ENCODE assay signal across 22 cellular contexts in genomic region chr1:22119626-22120468, GRCh38. TPM values are rescaled to one million over a fixed set of nuclear protein-coding genes. Genes with fewer than 3 reads are reported as not detected.
DNase-seq lines count a peak whose midpoint lies in the region; ATAC-seq and TF ChIP-seq lines count a peak whose summit lies in the region.
"Had no signal": no experiment of that assay in that cellular context is flagged by ENCODE, and none has a peak within 500 bp of the region (broad histone marks: within the 10 kb centered on the region; RNA-seq: fewer than 3 reads in every experiment).

No MANE protein-coding gene starts in this region.

- H3K4me3 ChIP-seq in neural progenitor cell = no peak overlapping the region
- H3K4me3 ChIP-seq: dorsolateral prefrontal cortex, smooth muscle cell, testis had no signal

- H3K79me2 ChIP-seq in neural progenitor cell (ENCODE audit: low read depth) = peaks cover 12% of the 10 kb centered on the region

- no peak for TF ChIP-seq CTCF in natural killer cell (IDR thresholded peaks at IDR 0.05)
- TF ChIP-seq CTCF in neural progenitor cell (IDR thresholded peaks at IDR 0.05) = no peak

- H3K36me3 ChIP-seq in neural progenitor cell = no peaks in the 10 kb centered on the region

- ATAC-seq in natural killer cell (no peak), HG02642 (IDR thresholded peaks at IDR 0.05; ENCODE audit: poor library complexity, unreplicated experiment) (no peak), GM19351 (IDR thresholded peaks at IDR 0.05; ENCODE audit: unreplicated experiment) (no peak)
- no peak for ATAC-seq in natural killer cell treated with Interleukin-12 subunit alpha and Interleukin-12 subunit beta and Interleukin-15 and Interleukin-18, amount 100 ng/mL, for 72 hours
- ATAC-seq in central memory CD8-positive, alpha-beta T cell (replicated peaks; ENCODE audit: extremely low read depth, poor library complexity, severe bottlenecking) = no peak
- ATAC-seq: Right ventricle myocardium inferior had no signal

- intact Hi-C loops in natural killer cell (cut with micrococcal nuclease) = no loop called here

- peaks cover 77% of the 10 kb centered on the region for H4K20me1 ChIP-seq in neural progenitor cell (ENCODE audit: low read depth)

- H3K4me3 Mint-ChIP-seq in natural killer cell (no peak overlapping the region), neural progenitor cell (no peak overlapping the region)
- H3K4me3 Mint-ChIP-seq in natural killer cell treated with Interleukin-12 subunit alpha and Interleukin-12 subunit beta and Interleukin-15 and Interleukin-18, amount 100 ng/mL, for 72 hours = no peak overlapping the region
- H3K4me3 Mint-ChIP-seq in central memory CD8-positive, alpha-beta T cell = no peak overlapping the region

- no peak overlapping the region for H3K4me2 ChIP-seq in neural progenitor cell
- H3K4me2 ChIP-seq: smooth muscle cell had no signal

- peak overlapping the region; percentile 30 to 74 for H3K27ac Mint-ChIP-seq in natural killer cell
- no peak overlapping the region for H3K27ac Mint-ChIP-seq in natural killer cell treated with Interleukin-12 subunit alpha and Interleukin-12 subunit beta and Interleukin-15 and Interleukin-18, amount 100 ng/mL, for 72 hours
- H3K27ac Mint-ChIP-seq in central memory CD8-positive, alpha-beta T cell (ENCODE audit: low read depth) = peak overlapping the region; percentile 19
- H3K27ac Mint-ChIP-seq in neural progenitor cell = peak overlapping the region; percentile 28

- DNase-seq in natural killer cell (no peak), neural progenitor cell (ENCODE audit: low spot score) (no peak), DMS53 (lab: John Stamatoyannopoulos, UW) (no peak)
- no peak for DNase-seq in natural killer cell treated with Interleukin-12 subunit alpha and Interleukin-12 subunit beta and Interleukin-15 and Interleukin-18, amount 100 ng/mL, for 72 hours (ENCODE audit: low spot score)
- no peak for DNase-seq in central memory CD8-positive, alpha-beta T cell (ENCODE audit: low spot score in 2 of 2)
- DNase-seq: activated naive CD4-positive, alpha-beta T cell treated with anti-CD3 and anti-CD28 coated beads, Interleukin-2, amount 50 U/mL, for 16 hours; activated T-cell treated with anti-CD3 and anti-CD28 coated beads, Interleukin-2, amount 50 U/mL, for 1 hour; anterior cingulate cortex; EL; NCI-H2081; NCI-H226; stimulated activated CD4-positive, alpha-beta T cell treated with anti-CD3 and anti-CD28 coated beads, Interleukin-2, amount 100 ng/mL, for 48 hours; stimulated activated naive CD4-positive, alpha-beta T cell treated with Interleukin-2 at 50 U/mL for 16 hours; testis had no signal

- peaks cover 43 to 51% of the 10 kb centered on the region in 2 donors for H3K4me1 Mint-ChIP-seq in natural killer cell
- peaks cover 23 to 28% of the 10 kb centered on the region in 2 donors for H3K4me1 Mint-ChIP-seq in natural killer cell treated with Interleukin-12 subunit alpha and Interleukin-12 subunit beta and Interleukin-15 and Interleukin-18, amount 100 ng/mL, for 72 hours (ENCODE audit: low read depth in 2 of 2)
- H3K4me1 Mint-ChIP-seq in central memory CD8-positive, alpha-beta T cell = peaks cover 28% of the 10 kb centered on the region
- peaks cover 67% of the 10 kb centered on the region for H3K4me1 Mint-ChIP-seq in neural progenitor cell

- H3K27me3 Mint-ChIP-seq in natural killer cell (ENCODE audit: low read depth in 2 of 2) (no peaks in the 10 kb centered on the region), neural progenitor cell (ENCODE audit: insufficient read depth, low read depth) (peaks cover 17% of the 10 kb centered on the region)
- no peaks in the 10 kb centered on the region for H3K27me3 Mint-ChIP-seq in natural killer cell treated with Interleukin-12 subunit alpha and Interleukin-12 subunit beta and Interleukin-15 and Interleukin-18, amount 100 ng/mL, for 72 hours
- H3K27me3 Mint-ChIP-seq in central memory CD8-positive, alpha-beta T cell = no peaks in the 10 kb centered on the region

- no peak overlapping the region for H3K9ac ChIP-seq in neural progenitor cell

- H2AFZ ChIP-seq in neural progenitor cell (replicated peaks) = no peak overlapping the region

- H3K9me3 Mint-ChIP-seq in natural killer cell (no peaks in the 10 kb centered on the region), neural progenitor cell (no peaks in the 10 kb centered on the region)
- no peaks in the 10 kb centered on the region for H3K9me3 Mint-ChIP-seq in natural killer cell treated with Interleukin-12 subunit alpha and Interleukin-12 subunit beta and Interleukin-15 and Interleukin-18, amount 100 ng/mL, for 72 hours
- no peaks in the 10 kb centered on the region for H3K9me3 Mint-ChIP-seq in central memory CD8-positive, alpha-beta T cell

- H3K36me3 Mint-ChIP-seq in natural killer cell (no peaks in the 10 kb centered on the region), neural progenitor cell (peaks cover 18% of the 10 kb centered on the region)
- peaks cover 4% of the 10 kb centered on the region for H3K36me3 Mint-ChIP-seq in natural killer cell treated with Interleukin-12 subunit alpha and Interleukin-12 subunit beta and Interleukin-15 and Interleukin-18, amount 100 ng/mL, for 72 hours
- peaks cover 11% of the 10 kb centered on the region for H3K36me3 Mint-ChIP-seq in central memory CD8-positive, alpha-beta T cell (ENCODE audit: insufficient read depth)

- no peaks in the 10 kb centered on the region for H3K27me3 ChIP-seq in neural progenitor cell
- H3K27me3 ChIP-seq: dorsolateral prefrontal cortex, testis had no signal

- no peaks in the 10 kb centered on the region for H3K9me3 ChIP-seq in neural progenitor cell (ENCODE audit: low read depth)
- H3K9me3 ChIP-seq: testis had no signal

- H3K4me1 ChIP-seq in neural progenitor cell = peaks cover 27% of the 10 kb centered on the region

- peaks cover 2% of the 10 kb centered on the region for H3F3A ChIP-seq in neural progenitor cell (ENCODE audit: low read depth)

- no peak overlapping the region for H3K27ac ChIP-seq in neural progenitor cell
- H3K27ac ChIP-seq: C4-2B, dorsolateral prefrontal cortex, testis had no signal

RNA-seq across cellular contexts. Expression of gene WNT4, which starts 23.1 kb away (rescaled TPM):
- total RNA-seq in natural killer cell = not detected
- not detected for total RNA-seq in natural killer cell treated with Interleukin-12 subunit alpha and Interleukin-12 subunit beta and Interleukin-15 and Interleukin-18, amount 100 ng/mL, for 72 hours
- 0.03 TPM in 1 of 2 replicates, not detected in the other for total RNA-seq in neural progenitor cell (ENCODE audit: low replicate concordance)
- total RNA-seq: endothelial cell of umbilical vein, MCF 10A, Right ventricle myocardium inferior had no signal

Comparison
In these comparisons a context has a peak if more than half of its experiments do, and no peak if none do; other contexts are left out.
1. H3K27ac Mint-ChIP-seq: peak in natural killer cell (2 of 2), central memory CD8-positive, alpha-beta T cell (single experiment) and neural progenitor cell (single experiment); none in natural killer cell treated with Interleukin-12 subunit alpha and Interleukin-12 subunit beta and Interleukin-15 and Interleukin-18, amount 100 ng/mL, for 72 hours (0 of 2).